Comparison of ENCODE assay signal across 15 cellular contexts in the genomic region with DNA sequence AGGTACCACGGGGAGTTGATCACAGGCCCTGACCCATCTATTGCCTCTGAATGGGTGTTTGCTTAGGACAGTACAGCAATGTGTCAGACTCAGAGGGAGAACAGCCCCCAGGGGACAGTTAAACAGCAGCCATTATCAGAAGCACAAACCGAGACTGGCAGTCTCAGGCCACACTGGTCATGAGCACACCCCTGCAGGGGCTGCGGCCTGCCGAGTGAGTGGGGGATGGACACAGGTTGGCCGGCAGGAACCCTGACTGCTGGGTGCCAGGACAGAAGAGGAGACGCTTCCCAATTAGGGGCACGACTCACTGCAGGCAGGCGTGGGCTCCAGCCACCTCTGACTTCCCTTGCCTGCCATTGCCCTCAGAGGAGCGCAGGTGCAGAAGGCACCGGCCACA.
DNase-seq lines count a peak whose midpoint lies in the region; ATAC-seq and TF ChIP-seq lines count a peak whose summit lies in the region.
"Had no signal": no experiment of that assay in that cellular context is flagged by ENCODE, and none has a peak within 500 bp of the region (broad histone marks: within the 10 kb centered on the region; RNA-seq: fewer than 3 reads in every experiment).

No MANE protein-coding gene starts in this region.

- H3K36me3 ChIP-seq in HEK293 (ENCODE audit: control insufficient read depth in 2 of 2, insufficient read depth in 1 of 2, low read length in 2 of 2) (no peaks in the 10 kb centered on the region), neuronal stem cell (replicated peaks in 1 of 2; ENCODE audit: control insufficient read depth in 2 of 2, insufficient read depth in 2 of 2, low read length in 2 of 2) (no peaks in the 10 kb centered on the region), brain microvascular endothelial cell (replicated peaks) (no peaks in the 10 kb centered on the region)

- no peaks in the 10 kb centered on the region for H3K27me3 Mint-ChIP-seq in brain

- POLR2A ChIA-PET in HEK293 (lab: Yijun Ruan, JAX): no interaction called here

- no peak overlapping the region for H3K4me3 ChIP-seq in HEK293 (ENCODE audit: low read depth, low read length)
- H3K4me3 ChIP-seq in neuronal stem cell (ENCODE audit: low read length in 2 of 2): no peak overlapping the region
- no peak overlapping the region for H3K4me3 ChIP-seq in brain microvascular endothelial cell (ENCODE audit: low read depth, low read length)

- H3K9ac ChIP-seq in neuronal stem cell (ENCODE audit: low read depth, low read length, poor library complexity): no peak overlapping the region

- H2BK12ac ChIP-seq in neuronal stem cell (ENCODE audit: low read length): no peak overlapping the region

- H3K9me3 ChIP-seq in HEK293 (ENCODE audit: control insufficient read depth, insufficient read depth, low read depth, low read length) (no peaks in the 10 kb centered on the region), neuronal stem cell (replicated peaks in 1 of 2; ENCODE audit: control insufficient read depth in 2 of 2, insufficient read depth in 1 of 2, low read depth in 1 of 2, low read length in 2 of 2) (peaks cover 0 to 3% of the 10 kb centered on the region in 2 donors)

- H3K4me1 ChIP-seq in HEK293 (ENCODE audit: control insufficient read depth, insufficient read depth, low read length) (no peaks in the 10 kb centered on the region), neuronal stem cell (ENCODE audit: control insufficient read depth in 2 of 2, insufficient read depth in 1 of 2, low read depth in 1 of 2, low read length in 2 of 2) (peaks cover 12 to 47% of the 10 kb centered on the region in 2 donors)

- peaks cover 4% of the 10 kb centered on the region for H3K36me3 Mint-ChIP-seq in brain
- H3K36me3 Mint-ChIP-seq: CD4-positive, alpha-beta memory T cell had no signal

- peak overlapping the region in 3 of 5 experiments; percentile 23 to 56 (median 34) for H3K27ac Mint-ChIP-seq in brain
- H3K27ac Mint-ChIP-seq: CD4-positive, alpha-beta memory T cell had no signal

- H3K4me1 Mint-ChIP-seq in brain: peaks cover 72% of the 10 kb centered on the region
- H3K4me1 Mint-ChIP-seq: CD4-positive, alpha-beta memory T cell had no signal

- no peak overlapping the region for H3K4ac ChIP-seq in neuronal stem cell (ENCODE audit: low read length)

- no peaks in the 10 kb centered on the region for H3K27me3 ChIP-seq in neuronal stem cell (ENCODE audit: control insufficient read depth in 3 of 3, insufficient read depth in 3 of 3, low read depth in 1 of 3, low read length in 3 of 3)
- no peaks in the 10 kb centered on the region for H3K27me3 ChIP-seq in brain microvascular endothelial cell (replicated peaks)

- no peak overlapping the region for H2BK5ac ChIP-seq in neuronal stem cell (ENCODE audit: low read length)

- H3K27ac ChIP-seq in HEK293 (ENCODE audit: extremely low read depth, low read depth, low read length): no peak overlapping the region
- no peak overlapping the region for H3K27ac ChIP-seq in neuronal stem cell (replicated peaks; ENCODE audit: low read length)
- no peak overlapping the region for H3K27ac ChIP-seq in brain microvascular endothelial cell

- DNase-seq in neuronal stem cell (ENCODE audit: low spot score) (no peak), brain microvascular endothelial cell (no peak)
- no peak for DNase-seq in activated naive CD4-positive, alpha-beta T cell (lab: John Stamatoyannopoulos, UW)
- DNase-seq: C1 segment of cervical spinal cord; Calu3; CD4-positive, alpha-beta memory T cell; COR-L47; DMS53; DMS79 treated with DMSO at 0.1 percent for 48 hours; GOT3; H7; HCEC 1CT had no signal

- in situ Hi-C loops in brain microvascular endothelial cell (cut with HindIII; ENCODE audit: low pct_ligation_motif_present, low sequenced_read_pairs): no loop called here

- H3K14ac ChIP-seq in neuronal stem cell (ENCODE audit: low read length): peak overlapping the region; percentile 60

- H2BK15ac ChIP-seq in neuronal stem cell (ENCODE audit: low read length): no peak overlapping the region

- H2BK120ac ChIP-seq in neuronal stem cell (ENCODE audit: low read depth, low read length): no peak overlapping the region

- CTCF ChIA-PET in HEK293 (lab: Yijun Ruan, JAX): no interaction called here

- no peak for TF ChIP-seq CTCF in HEK293 (tag by site-specific recombination; IDR thresholded peaks at IDR 0.05)
- TF ChIP-seq CTCF in brain (conservative IDR thresholded peaks at IDR 0.05): no peak
- no peak for TF ChIP-seq CTCF in brain microvascular endothelial cell (IDR thresholded peaks at IDR 0.05; ENCODE audit: low read depth, low read length, missing control alignments)

- no peak overlapping the region for H4K91ac ChIP-seq in neuronal stem cell (ENCODE audit: low read depth, low read length, poor library complexity)

- peaks cover 0 to 4% (median 3%) of the 10 kb centered on the region in 5 experiments for H3K9me3 Mint-ChIP-seq in brain
- H3K9me3 Mint-ChIP-seq: CD4-positive, alpha-beta memory T cell had no signal

- H3K23ac ChIP-seq in neuronal stem cell (ENCODE audit: low read depth, low read length, poor library complexity): no peak overlapping the region

- peak overlapping the region; percentile 62 for H3K18ac ChIP-seq in neuronal stem cell (ENCODE audit: low read length)

- no peak overlapping the region for H2AK5ac ChIP-seq in neuronal stem cell (ENCODE audit: low read depth, low read length)

- H3K4me3 Mint-ChIP-seq in brain: no peak overlapping the region
- H3K4me3 Mint-ChIP-seq: CD4-positive, alpha-beta memory T cell had no signal

- no peak for ATAC-seq in activated CD4-positive, CD25-positive, alpha-beta regulatory T cell treated with anti-CD3 and anti-CD28 coated beads, Interleukin-2, amount 50 U/mL, for 24 hours

- peak overlapping the region; percentile 56 for H2AFZ ChIP-seq in neuronal stem cell (ENCODE audit: low read length)

- H4K8ac ChIP-seq in neuronal stem cell (ENCODE audit: low read depth, low read length): no peak overlapping the region

- H3K4me2 ChIP-seq in neuronal stem cell (ENCODE audit: insufficient read depth, low read length, poor library complexity, severe bottlenecking): no peak overlapping the region

- WGBS in neuronal stem cell (ENCODE audit: extremely low coverage in 2 of 2, insufficient read length in 2 of 2, insufficient replicate concordance in 1 of 2), 2 donors: no CpG with 5 or more reads among the region's 10 CpGs

- no peaks in the 10 kb centered on the region for H3K79me1 ChIP-seq in neuronal stem cell (ENCODE audit: low read depth, low read length)

TF ChIP-seq in HEK293, 187 proteins besides CTCF, POLR2A, EP300 and RAD21:
- TF ChIP-seq ZIC2 (tag by site-specific recombination; IDR thresholded peaks at IDR 0.05) (peak; percentile 90), ZNF792 (tag by site-specific recombination; IDR thresholded peaks at IDR 0.05) (no peak), GLIS1 (tag by site-specific recombination; IDR thresholded peaks at IDR 0.05) (peak; percentile 55), ZNF423 (tag by site-specific recombination; IDR thresholded peaks at IDR 0.05) (no peak), ZSCAN5A (tag by site-specific recombination; IDR thresholded peaks at IDR 0.05) (no peak)
TF ChIP-seq in HEK293: peak in this region for 2.
